9 cellular contexts compared by ENCODE assay signal in the genomic region with DNA sequence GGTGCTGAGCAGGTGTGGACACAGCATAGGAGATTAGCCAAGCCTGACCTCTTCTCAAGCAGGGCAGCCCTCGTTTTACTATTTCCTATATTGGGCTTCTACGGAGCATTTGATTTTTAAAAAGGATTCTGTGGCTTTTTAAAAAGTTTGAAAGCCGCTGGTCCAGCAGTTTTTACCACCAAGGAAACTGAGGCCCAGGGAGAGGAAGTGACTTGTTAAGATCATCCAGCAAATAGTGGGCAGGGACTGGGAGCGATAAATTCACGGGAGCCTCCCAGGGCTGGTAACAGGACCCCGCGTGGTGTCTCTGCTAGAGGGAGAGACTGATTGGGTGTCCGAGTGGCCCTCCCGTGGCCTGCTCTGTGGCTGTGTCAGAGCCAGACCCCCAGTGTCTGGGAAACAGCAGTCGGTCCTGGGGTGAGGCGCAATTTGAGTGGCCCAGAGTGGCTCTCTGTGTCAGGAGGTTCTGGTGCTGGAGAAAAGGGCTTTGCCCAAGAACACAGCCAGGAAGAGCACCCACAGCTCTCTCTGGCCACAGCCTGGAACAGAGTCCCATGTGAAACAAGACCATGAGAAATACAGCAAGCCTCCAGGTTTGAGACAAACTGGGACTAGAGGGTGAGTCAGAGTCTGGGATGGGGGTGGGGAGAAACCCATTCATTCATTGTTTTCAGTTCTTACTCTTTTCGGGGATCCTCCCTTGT. TPM values are rescaled to one million over a fixed set of nuclear protein-coding genes. Genes with fewer than 3 reads are reported as not detected.
DNase-seq lines count a peak whose midpoint lies in the region; ATAC-seq, FAIRE-seq and TF ChIP-seq lines count a peak whose summit lies in the region.
"Had no signal": no experiment of that assay in that cellular context is flagged by ENCODE, and none has a peak within 500 bp of the region (broad histone marks: within the 10 kb centered on the region; RNA-seq: fewer than 3 reads in every experiment).

No MANE protein-coding gene starts in this region.

- DNase-seq in SJSA1 (ENCODE audit: low read depth in 1 of 2, low spot score in 2 of 2) = peak; percentile 80 to 90
- DNase-seq in bronchial epithelial cell (ENCODE audit: low read depth) = peak; percentile 84
- peak; percentile 61 for DNase-seq in left kidney (ENCODE audit: low read depth, low spot score)
- DNase-seq in stimulated activated CD4-positive, alpha-beta T cell treated with anti-CD3 and anti-CD28 coated beads, TNF-alpha, amount 100 ng/mL, for 24 hours (ENCODE audit: low read depth in 3 of 3) = peak in 2 of 3 experiments; percentile 54
- no peak for DNase-seq in cerebellar nuclear complex (lab: John Stamatoyannopoulos, UW)

- H3K27ac ChIP-seq in ACC112 (ENCODE audit: low read depth, low read length) = peak overlapping the region; percentile 77
- H3K27ac ChIP-seq in SJSA1 = peak overlapping the region; percentile 95

- H3K79me2 ChIP-seq in ACC112 (ENCODE audit: control insufficient read depth, insufficient read depth, low read length, unreplicated experiment) = peaks cover 52% of the 10 kb centered on the region

- peak overlapping the region; percentile 85 for H3K4me3 ChIP-seq in ACC112 (ENCODE audit: low read depth, low read length)
- H3K4me3 ChIP-seq in SJSA1 = peak overlapping the region; percentile 80
- H3K4me3 ChIP-seq in bronchial epithelial cell (ENCODE audit: low read depth, low read length) = peak overlapping the region; percentile 64

- H3K9me3 ChIP-seq in SJSA1 (replicated peaks) = no peaks in the 10 kb centered on the region

- H3K27me3 ChIP-seq in ACC112 (ENCODE audit: insufficient read depth, low read length) (no peaks in the 10 kb centered on the region), SJSA1 (replicated peaks) (no peaks in the 10 kb centered on the region), bronchial epithelial cell (ENCODE audit: control insufficient read depth, insufficient read depth, low read length) (no peaks in the 10 kb centered on the region)

- peak; percentile 32 for ATAC-seq in GM21447 (IDR thresholded peaks at IDR 0.05; ENCODE audit: unreplicated experiment)
- no peak for ATAC-seq in GM18502 (IDR thresholded peaks at IDR 0.05; ENCODE audit: poor library complexity, unreplicated experiment)

- H2AFZ ChIP-seq in ACC112 (ENCODE audit: low read length, unreplicated experiment) = peak overlapping the region; percentile 10

- TF ChIP-seq CTCF in bronchial epithelial cell (IDR thresholded peaks at IDR 0.05; ENCODE audit: insufficient read depth, low read length, severe bottlenecking) = no peak

- peaks cover 48% of the 10 kb centered on the region for H3K4me1 ChIP-seq in ACC112 (ENCODE audit: control insufficient read depth, insufficient read depth, low read length, unreplicated experiment)
- H3K4me1 ChIP-seq in SJSA1 (replicated peaks) = peaks cover 62% of the 10 kb centered on the region

- no peak for FAIRE-seq in bronchial epithelial cell (lab: Jason Lieb, UNC)
- FAIRE-seq: GM18507 had no signal

- H3K36me3 ChIP-seq in ACC112 (ENCODE audit: insufficient read depth, low read length) (peaks cover 10% of the 10 kb centered on the region; the same call in 1 of the 2 replicates), SJSA1 (peaks cover 56% of the 10 kb centered on the region), bronchial epithelial cell (ENCODE audit: control insufficient read depth, insufficient read depth, low read length) (peaks cover 3% of the 10 kb centered on the region)

RNA-seq across cellular contexts. Expression of gene FURIN, which starts 4.2 kb away (rescaled TPM):
- 75.0 and 92.8 TPM in 2 replicates for total RNA-seq in SJSA1 (2014; rRNA removed; shearing (Covaris generic))
- 32.1 and 49.9 TPM in 2 replicates for total RNA-seq in bronchial epithelial cell

RNA-seq across cellular contexts. Expression of gene FES, which starts 11.7 kb away (rescaled TPM):
- total RNA-seq in SJSA1 (2014; rRNA removed; shearing (Covaris generic)) = 0.16 TPM in 1 of 2 replicates, not detected in the other
- total RNA-seq in bronchial epithelial cell = 2.6 and 3.2 TPM in 2 replicates

RNA-seq across cellular contexts. Expression of gene MAN2A2, which starts 30.5 kb away (rescaled TPM):
- total RNA-seq in SJSA1 (2014; rRNA removed; shearing (Covaris generic)) = 0.85 and 3.9 TPM in 2 replicates
- total RNA-seq in bronchial epithelial cell = 8.4 and 12.3 TPM in 2 replicates

RNA-seq across cellular contexts. Expression of gene HDDC3, which starts 59.7 kb away (rescaled TPM):
- total RNA-seq in SJSA1 (2014; rRNA removed; shearing (Covaris generic)) = 4.9 and 10.0 TPM in 2 replicates
- 28.5 and 37.6 TPM in 2 replicates for total RNA-seq in bronchial epithelial cell

Comparison
In these comparisons a context has a peak if more than half of its experiments do, and no peak if none do; other contexts are left out.
1. DNase-seq: peak in SJSA1 (2 of 2), bronchial epithelial cell (single experiment), left kidney (single experiment) and stimulated activated CD4-positive, alpha-beta T cell treated with anti-CD3 and anti-CD28 coated beads, TNF-alpha, amount 100 ng/mL, for 24 hours (2 of 3); none in cerebellar nuclear complex (0 of 2).
2. Peak in every context shown above with its lines, with median percentiles within 50 percentile points of each other: H3K4me3 ChIP-seq.